9 cellular contexts compared by ENCODE assay signal in genomic region chr19:3516675-3517207, GRCh38. TPM values are rescaled to one million over a fixed set of nuclear protein-coding genes. Genes with fewer than 3 reads are reported as not detected.
DNase-seq lines count a peak whose midpoint lies in the region; ATAC-seq and TF ChIP-seq lines count a peak whose summit lies in the region.
"Had no signal": no experiment of that assay in that cellular context is flagged by ENCODE, and none has a peak within 500 bp of the region (broad histone marks: within the 10 kb centered on the region; RNA-seq: fewer than 3 reads in every experiment).

No MANE protein-coding gene starts in this region.

- H3K4me3 Mint-ChIP-seq in MCF 10A (ENCODE audit: unreplicated experiment) = no peak overlapping the region
- no peak overlapping the region for H3K4me3 Mint-ChIP-seq in brain

- peaks cover 18% of the 10 kb centered on the region for H3K4me1 ChIP-seq in mammary epithelial cell (ENCODE audit: insufficient read depth, low read length)
- H3K4me1 ChIP-seq in aorta (ENCODE audit: control insufficient read depth in 1 of 2, insufficient read depth in 2 of 2, low read length in 2 of 2) = no peaks in the 10 kb centered on the region

- CTCF ChIA-PET in MCF 10A (lab: Yijun Ruan, JAX) (no interaction called here), mammary epithelial cell (lab: Charles Lee; ENCODE audit: low non-redundant PET) (no interaction called here)

- no peaks in the 10 kb centered on the region for H3K27me3 Mint-ChIP-seq in MCF 10A (ENCODE audit: insufficient read depth, unreplicated experiment)
- H3K27me3 Mint-ChIP-seq in brain = no peaks in the 10 kb centered on the region

- dilution Hi-C loops in mammary epithelial cell (cut with HindIII; ENCODE audit: low sequenced_read_pairs) = no loop called here

- no peaks in the 10 kb centered on the region for H3K9me3 ChIP-seq in mammary epithelial cell (replicated peaks; ENCODE audit: insufficient read depth, low read length)
- no peaks in the 10 kb centered on the region for H3K9me3 ChIP-seq in aorta (ENCODE audit: control insufficient read depth, low read length)

- no peak for ATAC-seq in aorta (ENCODE audit: low FRiP score)

- H3K27me3 ChIP-seq in mammary epithelial cell (ENCODE audit: insufficient read depth, low read length) (no peaks in the 10 kb centered on the region), aorta (ENCODE audit: control insufficient read depth in 1 of 2, insufficient read depth in 2 of 2, low read length in 1 of 2) (no peaks in the 10 kb centered on the region)

- no peak overlapping the region for H3K9ac ChIP-seq in mammary epithelial cell (ENCODE audit: insufficient read depth, low read length)

- H3K27ac Mint-ChIP-seq in MCF 10A (ENCODE audit: low read depth, unreplicated experiment) (no peak overlapping the region), brain (peak overlapping the region in 3 of 5 experiments; percentile 31 to 95 (median 70))

- peaks cover 18% of the 10 kb centered on the region for H3K36me3 Mint-ChIP-seq in MCF 10A (ENCODE audit: insufficient read depth, unreplicated experiment)
- H3K36me3 Mint-ChIP-seq in brain = peaks cover 9% of the 10 kb centered on the region

- intact Hi-C loops in MCF 10A (cut with micrococcal nuclease) = no loop called here
- intact Hi-C loops in mammary epithelial cell (cut with micrococcal nuclease) = no loop called here
- intact Hi-C loops in aorta (cut with DNase I) = no loop called here

- 42% methylated on average over 15 of the region's 15 CpGs for WGBS in mammary epithelial cell (ENCODE audit: low coverage, missing lambda C conversion rate)
- 19 to 33% methylated on average over 15 of the region's 15 CpGs for WGBS in aorta, 2 donors

- H3K4me3 ChIP-seq in mammary epithelial cell (replicated peaks in 1 of 3; ENCODE audit: insufficient read depth in 1 of 3, low read depth in 2 of 3, low read length in 3 of 3) (no peak overlapping the region), aorta (ENCODE audit: low read length in 2 of 2) (no peak overlapping the region)

- TF ChIP-seq CTCF in MCF 10A (IDR thresholded peaks at IDR 0.05; ENCODE audit: unreplicated experiment) (no peak), mammary epithelial cell (conservative IDR thresholded peaks at IDR 0.05 in 1 of 2, IDR thresholded peaks at IDR 0.05 in 1 of 2; ENCODE audit: extremely low read depth in 1 of 2, insufficient read depth in 1 of 2, low read depth in 1 of 2, low read length in 2 of 2) (no peak), brain (conservative IDR thresholded peaks at IDR 0.05) (no peak), GM10266 (IDR thresholded peaks at IDR 0.05; ENCODE audit: control insufficient read depth, insufficient read depth, low read depth, missing control alignments) (no peak)

- no TSS peak for BruUV-seq in MCF 10A (replicated peaks; lab: Mats Ljungman, UMichigan)
- no TSS peak for BruUV-seq in mammary epithelial cell (replicated peaks; lab: Mats Ljungman, UMichigan)

- in situ Hi-C loops in mammary epithelial cell (cut with MboI; ENCODE audit: low sequenced_read_pairs in 2 of 2) = no loop called here

- no peak overlapping the region for H3K4me2 ChIP-seq in mammary epithelial cell (ENCODE audit: insufficient read depth, low read depth, low read length)

- POLR2A ChIA-PET in MCF 10A (lab: Yijun Ruan, JAX) = interaction anchor here (0.6 to 1.3 kb wide), 2 partner anchors 16 to 441 kb away, joined by 3 read pairs; partner anchors contain the start of gene DOHH

- H3K79me2 ChIP-seq in mammary epithelial cell (ENCODE audit: insufficient read depth, low read length) = peaks cover 89% of the 10 kb centered on the region

- H2AFZ ChIP-seq in mammary epithelial cell (ENCODE audit: low read depth, low read length) = no peak overlapping the region

- H3K27ac ChIP-seq in mammary epithelial cell (ENCODE audit: insufficient read depth, low read depth, low read length) = no peak overlapping the region
- H3K27ac ChIP-seq in substantia nigra (ENCODE audit: low read depth, low read length, poor library complexity, severe bottlenecking) = peak overlapping the region; percentile 51
- no peak overlapping the region for H3K27ac ChIP-seq in aorta (ENCODE audit: low read depth in 1 of 2, low read length in 2 of 2)

- DNase-seq in MCF 10A (ENCODE audit: unreplicated experiment) (peak; percentile 43), mammary epithelial cell (no peak), NCI-H2171 treated with DMSO at 0.1 percent for 48 hours (lab: John Stamatoyannopoulos, UW) (peak; percentile 79), substantia nigra (lab: John Stamatoyannopoulos, UW) (peak in 10 of 49 donors; percentile 4 to 87 (median 30)), GM10266 (ENCODE audit: extremely low spot score) (no peak), aorta (no peak), NCI-H187 (lab: John Stamatoyannopoulos, UW) (no peak)
- DNase-seq: Kasumi-1 had no signal

- H4K20me1 ChIP-seq in mammary epithelial cell (ENCODE audit: insufficient read depth, low read length) = peaks cover 5% of the 10 kb centered on the region

- H3K4me1 Mint-ChIP-seq in MCF 10A (ENCODE audit: insufficient read depth, unreplicated experiment) (peaks cover 11% of the 10 kb centered on the region), brain (peaks cover 36% of the 10 kb centered on the region)

- no peaks in the 10 kb centered on the region for H3K36me3 ChIP-seq in mammary epithelial cell (ENCODE audit: insufficient read depth, low read length)
- no peaks in the 10 kb centered on the region for H3K36me3 ChIP-seq in aorta (ENCODE audit: control insufficient read depth in 1 of 2, insufficient read depth in 2 of 2, low read length in 1 of 2)

- H3K9me3 Mint-ChIP-seq in MCF 10A (ENCODE audit: unreplicated experiment) (no peaks in the 10 kb centered on the region), brain (peaks cover 0 to 2% (median 0%) of the 10 kb centered on the region in 5 experiments)

RNA-seq across cellular contexts. Expression of gene FZR1, which starts 10.6 kb away (rescaled TPM):
- total RNA-seq in MCF 10A (2022) = 46.4 and 48.9 TPM in 2 replicates
- 10 to 100 TPM; 49.8 to 55.0 TPM for total RNA-seq in mammary epithelial cell
- 35.3 TPM for polyA plus RNA-seq in mammary epithelial cell
- polyA minus RNA-seq in mammary epithelial cell = 46.5 TPM
- 85.0 TPM for polyA plus RNA-seq in brain (ENCODE audit: insufficient read depth, low read depth, low replicate concordance)
- total RNA-seq in aorta = 10 to 100 TPM; 33.7 to 42.0 TPM
- polyA plus RNA-seq in aorta = 10 to 100 TPM in 1 of 2 donors, 1 to 10 TPM in 1; 8.0 to 25.2 TPM

RNA-seq across cellular contexts. Expression of gene DOHH, which starts 16.3 kb away (rescaled TPM):
- total RNA-seq in MCF 10A (2022) (14.9 and 16.3 TPM in 2 replicates), mammary epithelial cell (10 to 100 TPM; 11.7 to 14.7 TPM), aorta (1 to 10 TPM; 6.1 to 7.9 TPM)
- polyA plus RNA-seq in mammary epithelial cell (11.0 TPM), brain (ENCODE audit: insufficient read depth, low read depth, low replicate concordance) (30.0 TPM), aorta (10 to 100 TPM in 1 of 2 donors, 1 to 10 TPM in 1; 6.9 to 11.5 TPM)
- 3.4 TPM for polyA minus RNA-seq in mammary epithelial cell

RNA-seq across cellular contexts. Expression of gene TEKTIP1, which starts 22.2 kb away (rescaled TPM):
- total RNA-seq in MCF 10A (2022) (0.49 and 1.0 TPM in 2 replicates), mammary epithelial cell (1 to 10 TPM in 1 of 2 donors, not detected in 1; 1.9 TPM), aorta (1 to 10 TPM; 1.8 to 2.4 TPM)
- polyA plus RNA-seq in mammary epithelial cell (not detected), brain (ENCODE audit: insufficient read depth, low read depth, low replicate concordance) (1.9 TPM), aorta (under 1 TPM in 1 of 2 donors, not detected in 1; 0.46 TPM)
- not detected for polyA minus RNA-seq in mammary epithelial cell

RNA-seq across cellular contexts. Expression of gene SMIM44, which starts 33.5 kb away (rescaled TPM):
- total RNA-seq in MCF 10A (2022) (not detected in 2 replicates), mammary epithelial cell (1 to 10 TPM in 1 of 2 donors, not detected in 1; 2.7 TPM), aorta (not detected)
- polyA plus RNA-seq in mammary epithelial cell (not detected), brain (ENCODE audit: insufficient read depth, low read depth, low replicate concordance) (not detected), aorta (not detected)
- not detected for polyA minus RNA-seq in mammary epithelial cell

RNA-seq across cellular contexts. Expression of gene SMIM24, which starts 36.4 kb away (rescaled TPM):
- total RNA-seq in MCF 10A (2022) (not detected in 2 replicates), mammary epithelial cell (1 to 10 TPM in 1 of 2 donors, not detected in 1; 2.7 TPM), aorta (not detected)
- polyA plus RNA-seq in mammary epithelial cell (0.90 TPM), brain (ENCODE audit: insufficient read depth, low read depth, low replicate concordance) (8.0 TPM), aorta (10 to 100 TPM in 1 of 2 donors, under 1 TPM in 1; 0.67 to 62.6 TPM)
- not detected for polyA minus RNA-seq in mammary epithelial cell

Comparison
In these comparisons a context has a peak if more than half of its experiments do, and no peak if none do; other contexts are left out.
1. DNase-seq: peak in MCF 10A (single experiment) and NCI-H2171 treated with DMSO at 0.1 percent for 48 hours (single experiment); none in mammary epithelial cell (single experiment), GM10266 (single experiment), aorta (0 of 2) and NCI-H187 (0 of 2).